20 cellular contexts compared by ENCODE assay signal in genomic region chr15:62786123-62786825, GRCh38.
DNase-seq lines count a peak whose midpoint lies in the region; ATAC-seq, FAIRE-seq and TF ChIP-seq lines count a peak whose summit lies in the region.
"Had no signal": no experiment of that assay in that cellular context is flagged by ENCODE, and none has a peak within 500 bp of the region (broad histone marks: within the 10 kb centered on the region; RNA-seq: fewer than 3 reads in every experiment).

No MANE protein-coding gene starts in this region.

- no peak for DNase-seq in A549 (ENCODE audit: low read depth in 1 of 2, low spot score in 1 of 2)
- no peak for DNase-seq in astrocyte (ENCODE audit: low read depth)
- DNase-seq in fibroblast of gingiva (ENCODE audit: low read depth) = peak; percentile 19
- DNase-seq in T-helper 2 cell treated with Interferon-gamma antibody and Interleukin-4, amounts not matched to agents 5 μg/mL and 100 μg/mL, for 36 hours (ENCODE audit: low spot score) = no peak
- no peak for DNase-seq in progenitor cell of endocrine pancreas (ENCODE audit: low spot score, unreplicated experiment)
- DNase-seq: CD4-positive, alpha-beta T cell; DMS153; GOT3; KBM-7; NCI-H1105 treated with DMSO at 0.1 percent for 48 hours; NCI-H1694; NCI-H2081 treated with DMSO at 0.1 percent for 48 hours; NCI-H2227 treated with DMSO at 0.1 percent for 48 hours; NCI-H510A treated with DMSO at 0.1 percent for 48 hours; NCI-H82; SHP77 treated with DMSO at 0.1 percent for 48 hours had no signal

- 66% methylated on average over 8 of the region's 8 CpGs for WGBS in A549 (ENCODE audit: missing lambda C conversion rate)

- TF ChIP-seq POLR2A in A549 (IDR thresholded peaks at IDR 0.05; ENCODE audit: low read length) = no peak

- POLR2A ChIA-PET in A549 (lab: Yijun Ruan, JAX) = interaction anchor here (0.9 kb wide), 1 partner anchor 256 kb away, joined by 3 read pairs; the partner anchor contains the start of gene TPM1

- TF ChIP-seq RAD21 in A549 (conservative IDR thresholded peaks at IDR 0.05 in 1 of 2, IDR thresholded peaks at IDR 0.05 in 1 of 2) = peak in 1 of 2 experiments; percentile 23; a peak in 2 of 5 replicates

- H3K36me3 Mint-ChIP-seq in astrocyte (ENCODE audit: low read depth, unreplicated experiment) (peaks cover 10% of the 10 kb centered on the region), nephron (ENCODE audit: low read depth) (peaks cover 10% of the 10 kb centered on the region), progenitor cell of endocrine pancreas (ENCODE audit: insufficient read depth) (peaks cover 2% of the 10 kb centered on the region)
- H3K36me3 Mint-ChIP-seq in T-helper 2 cell treated with Interferon-gamma antibody and Interleukin-4, amounts not matched to agents 5 μg/mL and 100 μg/mL, for 36 hours (ENCODE audit: low read depth) = no peaks in the 10 kb centered on the region

- H4K20me1 ChIP-seq in astrocyte (ENCODE audit: insufficient read depth, low read length) = no peaks in the 10 kb centered on the region

- no peak for ATAC-seq in A549
- ATAC-seq in GM18909 (IDR thresholded peaks at IDR 0.05; ENCODE audit: poor library complexity, unreplicated experiment) = no peak
- ATAC-seq in activated CD4-positive, CD25-positive, alpha-beta regulatory T cell treated with anti-CD3 and anti-CD28 coated beads, Interleukin-2, amount 50 U/mL, for 24 hours = no peak
- ATAC-seq: GM12878 had no signal

- H3K27me3 Mint-ChIP-seq in astrocyte (ENCODE audit: low read depth, unreplicated experiment) = no peaks in the 10 kb centered on the region
- no peaks in the 10 kb centered on the region for H3K27me3 Mint-ChIP-seq in nephron (ENCODE audit: low read depth)
- no peaks in the 10 kb centered on the region for H3K27me3 Mint-ChIP-seq in T-helper 2 cell treated with Interferon-gamma antibody and Interleukin-4, amounts not matched to agents 5 μg/mL and 100 μg/mL, for 36 hours (ENCODE audit: low read depth)
- H3K27me3 Mint-ChIP-seq in progenitor cell of endocrine pancreas = no peaks in the 10 kb centered on the region

- no peak overlapping the region for H3K4me3 ChIP-seq in A549
- no peak overlapping the region for H3K4me3 ChIP-seq in astrocyte (ENCODE audit: insufficient read depth, low read depth, low read length)
- H3K4me3 ChIP-seq: GM12878 had no signal

- FAIRE-seq in A549 (lab: Jason Lieb, UNC) = no peak
- no peak for FAIRE-seq in astrocyte (lab: Jason Lieb, UNC)
- FAIRE-seq: GM12878 had no signal

- H3K27ac Mint-ChIP-seq in astrocyte (ENCODE audit: unreplicated experiment) (peak overlapping the region; percentile 84), nephron (peak overlapping the region; percentile 79 to 95 (median 90)), progenitor cell of endocrine pancreas (no peak overlapping the region)
- no peak overlapping the region for H3K27ac Mint-ChIP-seq in T-helper 2 cell treated with Interferon-gamma antibody and Interleukin-4, amounts not matched to agents 5 μg/mL and 100 μg/mL, for 36 hours
- H3K27ac Mint-ChIP-seq: CD4-positive, alpha-beta T cell had no signal

- H3K4me3 Mint-ChIP-seq in astrocyte (ENCODE audit: unreplicated experiment) (no peak overlapping the region), nephron (no peak overlapping the region), progenitor cell of endocrine pancreas (ENCODE audit: low read depth) (no peak overlapping the region)
- H3K4me3 Mint-ChIP-seq in T-helper 2 cell treated with Interferon-gamma antibody and Interleukin-4, amounts not matched to agents 5 μg/mL and 100 μg/mL, for 36 hours = no peak overlapping the region
- H3K4me3 Mint-ChIP-seq: CD4-positive, alpha-beta T cell had no signal

- TF ChIP-seq EP300 in A549 (IDR thresholded peaks at IDR 0.05) = no peak

- no peaks in the 10 kb centered on the region for H3K27me3 ChIP-seq in astrocyte (ENCODE audit: insufficient read depth, low read length)

- no peak overlapping the region for H3K9ac ChIP-seq in astrocyte (ENCODE audit: low read length)

- H3K4me2 ChIP-seq in A549 (peak overlapping the region; percentile 1; the same call in 1 of the 3 replicates), astrocyte (ENCODE audit: low read length) (no peak overlapping the region)

- H2AFZ ChIP-seq in astrocyte (ENCODE audit: low read depth, low read length) = no peak overlapping the region

- CTCF ChIA-PET in A549 (lab: Yijun Ruan, JAX) = interaction anchor here (0.7 to 7.0 kb wide), 12 partner anchors 11 to 370 kb away, joined by 3 to 58 read pairs (median 4); partner anchors contain the start of gene TPM1

- no peaks in the 10 kb centered on the region for H3K79me2 ChIP-seq in astrocyte (ENCODE audit: insufficient read depth, low read length)

- H3K9me3 ChIP-seq in A549 (no peaks in the 10 kb centered on the region), astrocyte (ENCODE audit: insufficient read depth, low read depth, low read length) (no peaks in the 10 kb centered on the region)

- H3K36me3 ChIP-seq in astrocyte (ENCODE audit: insufficient read depth, low read length) = no peaks in the 10 kb centered on the region

- H3K9me3 Mint-ChIP-seq in astrocyte (ENCODE audit: unreplicated experiment) (no peaks in the 10 kb centered on the region), nephron (no peaks in the 10 kb centered on the region), progenitor cell of endocrine pancreas (ENCODE audit: low read depth) (no peaks in the 10 kb centered on the region)
- no peaks in the 10 kb centered on the region for H3K9me3 Mint-ChIP-seq in T-helper 2 cell treated with Interferon-gamma antibody and Interleukin-4, amounts not matched to agents 5 μg/mL and 100 μg/mL, for 36 hours
- H3K9me3 Mint-ChIP-seq: CD4-positive, alpha-beta T cell had no signal

- TF ChIP-seq CTCF in A549 (IDR thresholded peaks at IDR 0.05) (no peak), astrocyte (IDR thresholded peaks at IDR 0.05; ENCODE audit: insufficient read depth, low read depth, low read length) (no peak), nephron (IDR thresholded peaks at IDR 0.05; ENCODE audit: unreplicated experiment in 3 of 3) (no peak), progenitor cell of endocrine pancreas (IDR thresholded peaks at IDR 0.05; ENCODE audit: unreplicated experiment) (no peak)

- H3K27ac ChIP-seq in A549 = peak overlapping the region in 1 of 2 experiments; percentile 25; a peak in 3 of 6 replicates
- H3K27ac ChIP-seq in astrocyte (ENCODE audit: low read depth, low read length) = no peak overlapping the region

- peaks cover 51% of the 10 kb centered on the region for H3K4me1 Mint-ChIP-seq in astrocyte (ENCODE audit: low read depth, unreplicated experiment)
- peaks cover 60% of the 10 kb centered on the region for H3K4me1 Mint-ChIP-seq in nephron
- no peaks in the 10 kb centered on the region for H3K4me1 Mint-ChIP-seq in T-helper 2 cell treated with Interferon-gamma antibody and Interleukin-4, amounts not matched to agents 5 μg/mL and 100 μg/mL, for 36 hours (ENCODE audit: low read depth)
- peaks cover 7% of the 10 kb centered on the region for H3K4me1 Mint-ChIP-seq in progenitor cell of endocrine pancreas (ENCODE audit: low read depth)

- H3K4me1 ChIP-seq in A549 = peaks cover 34% of the 10 kb centered on the region
- peaks cover 24% of the 10 kb centered on the region for H3K4me1 ChIP-seq in astrocyte (ENCODE audit: insufficient read depth, low read length)

TF ChIP-seq in A549, 52 proteins besides CTCF, POLR2A, EP300 and RAD21:
- no peak for TF ChIP-seq KDM1A (IDR thresholded peaks at IDR 0.05; ENCODE audit: low read depth)
- peak; percentile 91 for TF ChIP-seq MAFK (IDR thresholded peaks at IDR 0.05; ENCODE audit: partially characterized antibody)

Comparison
In these comparisons a context has a peak if more than half of its experiments do, and no peak if none do; other contexts are left out.
1. H3K27ac Mint-ChIP-seq: peak in astrocyte (single experiment) and nephron (3 of 3); none in T-helper 2 cell treated with Interferon-gamma antibody and Interleukin-4, amounts not matched to agents 5 μg/mL and 100 μg/mL, for 36 hours (single experiment) and progenitor cell of endocrine pancreas (single experiment).